Comparison of ENCODE assay signal across 16 cellular contexts in the genomic region with DNA sequence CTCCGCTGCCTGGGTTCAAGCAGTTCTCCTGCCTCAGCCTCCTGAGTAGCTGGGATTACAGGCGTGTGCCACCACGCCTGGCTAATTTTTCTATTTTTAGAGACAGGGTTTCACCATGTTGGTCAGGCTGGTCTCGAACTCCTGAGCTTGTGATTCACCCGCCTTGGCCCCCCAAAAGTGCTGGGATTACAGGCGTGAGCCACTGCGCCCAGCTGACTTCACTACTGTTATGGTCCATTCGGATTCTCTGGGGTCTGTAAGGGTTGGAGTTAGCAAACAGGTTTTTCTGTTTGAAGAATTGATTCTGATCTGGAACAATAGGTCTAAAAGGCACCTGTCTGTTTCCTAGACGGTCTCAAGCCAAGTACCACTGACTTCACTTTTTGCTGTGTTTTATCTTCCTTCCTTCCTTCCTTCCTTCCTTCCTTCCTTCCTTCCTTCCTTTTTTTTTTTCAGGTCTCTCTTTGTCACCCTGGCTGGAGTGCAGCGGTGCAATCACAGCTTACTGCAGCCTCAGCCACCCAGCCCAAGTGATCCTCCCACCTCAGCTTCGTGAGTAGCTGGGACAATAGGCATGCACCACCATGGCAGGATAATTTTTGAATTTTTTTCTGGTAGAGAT.
A peak's percentile ranks its signal among the peaks of the same experiment; 100 is the strongest.
DNase-seq lines count a peak whose midpoint lies in the region; ATAC-seq and TF ChIP-seq lines count a peak whose summit lies in the region.
"Had no signal": no experiment of that assay in that cellular context is flagged by ENCODE, and none has a peak within 500 bp of the region (broad histone marks: within the 10 kb centered on the region; RNA-seq: fewer than 3 reads in every experiment).

No MANE protein-coding gene starts in this region.

- H3K4ac ChIP-seq in H9 (ENCODE audit: low read depth, low read length) = no peak overlapping the region

- H4K8ac ChIP-seq in H9 (replicated peaks; ENCODE audit: insufficient read length, low read depth, low read length) = no peak overlapping the region

- ATAC-seq in stimulated activated naive B cell treated with anti-CD40 and anti-IgM and Interleukin-4, amounts not matched to agents 10 μg/mL and 1 μg/mL and 100 μg/mL, for 72 hours (replicated peaks) = no peak
- no peak for ATAC-seq in HG03442 (IDR thresholded peaks at IDR 0.05; ENCODE audit: unreplicated experiment)
- ATAC-seq: HCT116 had no signal

- H2AK5ac ChIP-seq in H9 (ENCODE audit: insufficient read length, low read length) = no peak overlapping the region

- peaks cover 9 to 14% of the 10 kb centered on the region in 2 experiments for H3K4me1 Mint-ChIP-seq in H9
- peaks cover 6% of the 10 kb centered on the region for H3K4me1 Mint-ChIP-seq in endothelial cell (ENCODE audit: unreplicated experiment)
- peaks cover 45 to 67% of the 10 kb centered on the region in 2 donors for H3K4me1 Mint-ChIP-seq in stimulated activated naive B cell treated with anti-CD40 and anti-IgM and Interleukin-4, amounts not matched to agents 10 μg/mL and 1 μg/mL and 100 μg/mL, for 72 hours

- H3K23me2 ChIP-seq in H9 (ENCODE audit: insufficient read length, low read depth, low read length, poor library complexity, severe bottlenecking) = no peaks in the 10 kb centered on the region

- H4K91ac ChIP-seq in H9 (ENCODE audit: insufficient read length, low read depth, low read length) = no peak overlapping the region

- no peak overlapping the region for H3K9ac ChIP-seq in H9 (ENCODE audit: extremely low read depth, insufficient read length, low read length)

- no peak overlapping the region for H2BK15ac ChIP-seq in H9 (ENCODE audit: low read depth, low read length)

- peaks cover 0 to 5% (median 0%) of the 10 kb centered on the region in 3 experiments; a peak in 3 of 7 replicates for H3K36me3 Mint-ChIP-seq in H9 (ENCODE audit: insufficient read depth in 1 of 3, low read depth in 3 of 3)
- no peaks in the 10 kb centered on the region for H3K36me3 Mint-ChIP-seq in endothelial cell (ENCODE audit: low read depth, unreplicated experiment)
- peaks cover 19 to 26% of the 10 kb centered on the region in 2 donors for H3K36me3 Mint-ChIP-seq in stimulated activated naive B cell treated with anti-CD40 and anti-IgM and Interleukin-4, amounts not matched to agents 10 μg/mL and 1 μg/mL and 100 μg/mL, for 72 hours

- H3K27ac ChIP-seq in H9 (ENCODE audit: insufficient read length, low read depth, low read length) = no peak overlapping the region
- H3K27ac ChIP-seq: 22Rv1, C4-2B had no signal

- H3K79me1 ChIP-seq in H9 (ENCODE audit: insufficient read depth, low read depth, low read length, poor library complexity, severe bottlenecking) = no peaks in the 10 kb centered on the region

- no peak overlapping the region for H2BK5ac ChIP-seq in H9 (ENCODE audit: insufficient read length, low read length)

- H3K9me3 ChIP-seq in H9 (ENCODE audit: control insufficient read depth, low read depth, low read length) = no peaks in the 10 kb centered on the region

- H2AFZ ChIP-seq in H9 (ENCODE audit: low read length) = no peak overlapping the region

- no peak overlapping the region for H2BK12ac ChIP-seq in H9 (ENCODE audit: insufficient read length, low read depth, low read length)

- no peaks in the 10 kb centered on the region for H3K79me2 ChIP-seq in H9 (ENCODE audit: insufficient read depth, low read length)

- no peak overlapping the region for H4K5ac ChIP-seq in H9 (ENCODE audit: insufficient read length, low read depth, low read length)

- intact Hi-C loops in posterior vena cava (cut with DNase I) = no loop called here

- H3K23ac ChIP-seq in H9 (ENCODE audit: insufficient read length, low read depth, low read length) = no peak overlapping the region

- H3K27ac Mint-ChIP-seq in H9 = peak overlapping the region in 2 of 3 experiments; percentile 26 to 85; a peak in 2 of 7 replicates
- H3K27ac Mint-ChIP-seq in endothelial cell (ENCODE audit: unreplicated experiment) = peak overlapping the region; percentile 24
- H3K27ac Mint-ChIP-seq in stimulated activated naive B cell treated with anti-CD40 and anti-IgM and Interleukin-4, amounts not matched to agents 10 μg/mL and 1 μg/mL and 100 μg/mL, for 72 hours = peak overlapping the region; percentile 75

- peak; percentile 31 for DNase-seq in NCI-H146 (lab: John Stamatoyannopoulos, UW)
- no peak for DNase-seq in NCI-H146 treated with DMSO at 0.1 percent for 48 hours (lab: John Stamatoyannopoulos, UW; ENCODE audit: unreplicated experiment)
- no peak for DNase-seq in H9
- DNase-seq in endothelial cell (ENCODE audit: low spot score) = no peak
- no peak for DNase-seq in stimulated activated naive B cell treated with anti-CD40 and anti-IgM and Interleukin-4, amounts not matched to agents 10 μg/mL and 1 μg/mL and 100 μg/mL, for 72 hours
- DNase-seq in posterior vena cava (ENCODE audit: low spot score) = no peak
- no peak for DNase-seq in NCI-H2107 treated with DMSO at 0.1 percent for 48 hours (lab: John Stamatoyannopoulos, UW; ENCODE audit: unreplicated experiment)
- DNase-seq: DMS79 treated with DMSO at 0.1 percent for 48 hours, NCI-H1694, NCI-H446, NCI-H774, SIG-M5 had no signal

- H3K27me3 ChIP-seq in H9 (ENCODE audit: insufficient read depth, low read length) = no peaks in the 10 kb centered on the region

- peaks cover 0 to 3% of the 10 kb centered on the region in 2 experiments; a peak in 1 of 5 replicates for H3K9me3 Mint-ChIP-seq in H9
- H3K9me3 Mint-ChIP-seq in endothelial cell (ENCODE audit: unreplicated experiment) = no peaks in the 10 kb centered on the region
- H3K9me3 Mint-ChIP-seq in stimulated activated naive B cell treated with anti-CD40 and anti-IgM and Interleukin-4, amounts not matched to agents 10 μg/mL and 1 μg/mL and 100 μg/mL, for 72 hours = peaks cover 9 to 11% of the 10 kb centered on the region in 2 donors

- H3K18ac ChIP-seq in H9 (ENCODE audit: insufficient read length, low read depth, low read length) = no peak overlapping the region

- H3K56ac ChIP-seq in H9 (ENCODE audit: insufficient read length, low read depth, low read length) = no peak overlapping the region

- no peaks in the 10 kb centered on the region for H4K20me1 ChIP-seq in H9 (ENCODE audit: control insufficient read depth, insufficient read depth, insufficient read length)

- H2BK20ac ChIP-seq in H9 (ENCODE audit: low read depth, low read length, poor library complexity, severe bottlenecking) = no peak overlapping the region

- no peak overlapping the region for H3K4me2 ChIP-seq in H9 (ENCODE audit: insufficient read depth, insufficient read length, low read length)

- H3K14ac ChIP-seq in H9 (ENCODE audit: insufficient read depth, low read length) = no peak overlapping the region

- TF ChIP-seq CTCF in H9 (conservative IDR thresholded peaks at IDR 0.05) (no peak), endothelial cell (IDR thresholded peaks at IDR 0.05; ENCODE audit: unreplicated experiment) (no peak)

- WGBS in H9 (ENCODE audit: extremely low coverage, insufficient read length, low lambda C conversion rate) = no CpG with 5 or more reads among the region's 11 CpGs

- H3K4me1 ChIP-seq in H9 (ENCODE audit: insufficient read depth, low read length) = no peaks in the 10 kb centered on the region

- H3K27me3 Mint-ChIP-seq in H9 (ENCODE audit: low read depth) (no peaks in the 10 kb centered on the region; the same call in 1 of the 2 replicates), endothelial cell (ENCODE audit: unreplicated experiment) (no peaks in the 10 kb centered on the region)
- no peaks in the 10 kb centered on the region for H3K27me3 Mint-ChIP-seq in stimulated activated naive B cell treated with anti-CD40 and anti-IgM and Interleukin-4, amounts not matched to agents 10 μg/mL and 1 μg/mL and 100 μg/mL, for 72 hours

- no peak overlapping the region for H3T11ph ChIP-seq in H9 (ENCODE audit: low read length)

- H3K4me3 Mint-ChIP-seq in H9 (no peak overlapping the region), endothelial cell (ENCODE audit: unreplicated experiment) (no peak overlapping the region)
- peak overlapping the region in 1 of 2 donors; percentile 45 for H3K4me3 Mint-ChIP-seq in stimulated activated naive B cell treated with anti-CD40 and anti-IgM and Interleukin-4, amounts not matched to agents 10 μg/mL and 1 μg/mL and 100 μg/mL, for 72 hours

- no peak overlapping the region for H2BK120ac ChIP-seq in H9 (ENCODE audit: low read depth, low read length, poor library complexity, severe bottlenecking)

Comparison
In these comparisons a context has a peak if more than half of its experiments do, and no peak if none do; other contexts are left out.
1. H3K27ac Mint-ChIP-seq: peak in every context shown above with its lines; median percentile 75 in stimulated activated naive B cell treated with anti-CD40 and anti-IgM and Interleukin-4, amounts not matched to agents 10 μg/mL and 1 μg/mL and 100 μg/mL, for 72 hours; 56 in H9; 24 in endothelial cell.